In the genomic region with DNA sequence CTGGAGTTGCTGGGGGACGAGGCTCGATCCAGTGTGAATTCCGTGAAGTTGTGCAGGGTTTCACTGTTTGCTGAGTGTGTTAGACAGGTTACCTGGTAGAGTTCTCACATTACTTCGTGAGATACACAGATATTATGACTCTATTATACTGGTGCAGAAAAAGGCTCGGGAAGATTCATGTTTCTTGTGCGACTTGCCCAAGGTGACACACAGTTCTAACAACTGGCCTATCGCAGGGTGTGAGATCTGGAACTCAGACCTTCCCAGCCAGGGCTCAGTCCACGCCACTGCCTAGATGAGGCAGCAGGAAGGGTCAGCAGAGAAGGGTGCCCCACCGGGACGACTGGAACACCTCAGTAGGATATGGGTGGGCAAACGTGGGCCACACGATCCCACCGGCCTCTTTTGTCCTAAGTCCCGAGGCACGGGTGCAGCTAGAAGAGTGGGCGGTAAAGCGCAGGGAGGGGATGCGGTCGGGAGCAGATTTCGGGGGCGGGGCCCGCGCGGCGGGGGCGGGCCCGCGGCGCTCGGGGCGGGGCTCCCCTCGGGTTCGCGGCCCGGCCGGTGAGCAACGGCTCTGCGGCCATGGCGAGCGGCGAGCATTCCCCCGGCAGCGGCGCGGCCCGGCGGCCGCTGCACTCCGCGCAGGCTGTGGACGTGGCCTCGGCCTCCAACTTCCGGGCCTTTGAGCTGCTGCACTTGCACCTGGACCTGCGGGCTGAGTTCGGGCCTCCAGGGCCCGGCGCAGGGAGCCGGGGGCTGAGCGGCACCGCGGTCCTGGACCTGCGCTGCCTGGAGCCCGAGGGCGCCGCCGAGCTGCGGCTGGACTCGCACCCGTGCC, we compare ENCODE assay signal across 8 cellular contexts. TPM values are rescaled to one million over a fixed set of nuclear protein-coding genes. Genes with fewer than 3 reads are reported as not detected.
DNase-seq lines count a peak whose midpoint lies in the region; ATAC-seq and TF ChIP-seq lines count a peak whose summit lies in the region.

A gene with protein sequence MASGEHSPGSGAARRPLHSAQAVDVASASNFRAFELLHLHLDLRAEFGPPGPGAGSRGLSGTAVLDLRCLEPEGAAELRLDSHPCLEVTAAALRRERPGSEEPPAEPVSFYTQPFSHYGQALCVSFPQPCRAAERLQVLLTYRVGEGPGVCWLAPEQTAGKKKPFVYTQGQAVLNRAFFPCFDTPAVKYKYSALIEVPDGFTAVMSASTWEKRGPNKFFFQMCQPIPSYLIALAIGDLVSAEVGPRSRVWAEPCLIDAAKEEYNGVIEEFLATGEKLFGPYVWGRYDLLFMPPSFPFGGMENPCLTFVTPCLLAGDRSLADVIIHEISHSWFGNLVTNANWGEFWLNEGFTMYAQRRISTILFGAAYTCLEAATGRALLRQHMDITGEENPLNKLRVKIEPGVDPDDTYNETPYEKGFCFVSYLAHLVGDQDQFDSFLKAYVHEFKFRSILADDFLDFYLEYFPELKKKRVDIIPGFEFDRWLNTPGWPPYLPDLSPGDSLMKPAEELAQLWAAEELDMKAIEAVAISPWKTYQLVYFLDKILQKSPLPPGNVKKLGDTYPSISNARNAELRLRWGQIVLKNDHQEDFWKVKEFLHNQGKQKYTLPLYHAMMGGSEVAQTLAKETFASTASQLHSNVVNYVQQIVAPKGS (plus strand): TSS at position 567 of the 841 bp plus-strand sequence. CDS start 19 bp downstream, at position 586.

- ATAC-seq in HG03064 (IDR thresholded peaks at IDR 0.05; ENCODE audit: low read depth, unreplicated experiment), result peak; percentile 77
- peak; percentile 86 for ATAC-seq in activated CD8-positive, alpha-beta memory T cell treated with anti-CD3 and anti-CD28 coated beads, Interleukin-2, amount 10 ng/mL, durations not matched to agents 7 days and 5 days

- peak; percentile 64 for DNase-seq in AG10803 (ENCODE audit: low read depth)
- peak; percentile 52 for DNase-seq in NCI-H774 (lab: John Stamatoyannopoulos, UW)
- peak; percentile 75 for DNase-seq in activated CD8-positive, alpha-beta memory T cell treated with anti-CD3 and anti-CD28 coated beads, Interleukin-2, amount 10 ng/mL, durations not matched to agents 7 days and 5 days
- DNase-seq in endodermal cell, result peak; percentile 87
- DNase-seq in mesothelial cell of epicardium (ENCODE audit: low spot score in 2 of 2, unreplicated experiment in 2 of 2), result peak; percentile 56 to 78
- peak; percentile 64 to 71 for DNase-seq in stimulated activated CD8-positive, alpha-beta memory T cell treated with anti-CD3 and anti-CD28 coated beads, Interleukin-15, amount 100 ng/mL, for 48 hours (ENCODE audit: low read depth in 2 of 2)

- CTCF ChIA-PET in activated CD8-positive, alpha-beta memory T cell treated with anti-CD3 and anti-CD28 coated beads, Interleukin-2, amount 10 ng/mL, durations not matched to agents 7 days and 5 days (lab: Charles Lee), result interaction anchor here (1.0 to 9.1 kb wide), 6 partner anchors 9 to 469 kb away, joined by 3 to 48 read pairs (median 4); a partner anchor contains a TSS

- peak within 1 kb of the TSS; percentile 88 for H3K27ac Mint-ChIP-seq in activated CD8-positive, alpha-beta memory T cell treated with anti-CD3 and anti-CD28 coated beads, Interleukin-2, amount 10 ng/mL, durations not matched to agents 7 days and 5 days
- H3K27ac Mint-ChIP-seq in endodermal cell, result peak within 1 kb of the TSS; percentile 80
- peak within 1 kb of the TSS; percentile 98 for H3K27ac Mint-ChIP-seq in mesothelial cell of epicardium

- 8 to 25% methylated on average over 22 to 69 of the region's 69 CpGs for WGBS in endodermal cell (ENCODE audit: insufficient coverage in 1 of 2, insufficient read length in 1 of 2), 2 experiments

- H3K36me3 Mint-ChIP-seq in activated CD8-positive, alpha-beta memory T cell treated with anti-CD3 and anti-CD28 coated beads, Interleukin-2, amount 10 ng/mL, durations not matched to agents 7 days and 5 days, result peaks cover 2% of the 10 kb centered on the region
- H3K36me3 Mint-ChIP-seq in endodermal cell (ENCODE audit: low read depth) (peaks cover 4% of the 10 kb centered on the region), mesothelial cell of epicardium (no peaks in the 10 kb centered on the region)

- no peaks in the 10 kb centered on the region for H3K9me3 Mint-ChIP-seq in activated CD8-positive, alpha-beta memory T cell treated with anti-CD3 and anti-CD28 coated beads, Interleukin-2, amount 10 ng/mL, durations not matched to agents 7 days and 5 days (ENCODE audit: low read depth)
- no peaks in the 10 kb centered on the region for H3K9me3 Mint-ChIP-seq in endodermal cell
- no peaks in the 10 kb centered on the region for H3K9me3 Mint-ChIP-seq in mesothelial cell of epicardium

- H3K9ac ChIP-seq in endodermal cell (ENCODE audit: extremely low read depth, low read length, poor library complexity, severe bottlenecking), result peak within 1 kb of the TSS; percentile 66

- no peaks in the 10 kb centered on the region for H3K9me3 ChIP-seq in endodermal cell (ENCODE audit: control insufficient read depth, low read length)

- peak; percentile 68 for TF ChIP-seq POLR2A in GM18526 (IDR thresholded peaks at IDR 0.05; ENCODE audit: extremely low read depth, insufficient read length)

- no peaks in the 10 kb centered on the region for H3K4me1 ChIP-seq in endodermal cell (ENCODE audit: control insufficient read depth, insufficient read depth, low read length)

- H3K27ac ChIP-seq in endodermal cell (ENCODE audit: low read depth, low read length), result peak within 1 kb of the TSS; percentile 60

- TF ChIP-seq CTCF in AG10803 (conservative IDR thresholded peaks at IDR 0.05; ENCODE audit: low read length) (no peak), endodermal cell (conservative IDR thresholded peaks at IDR 0.05) (no peak), mesothelial cell of epicardium (IDR thresholded peaks at IDR 0.05; ENCODE audit: unreplicated experiment) (no peak)

- H3K27me3 ChIP-seq in endodermal cell (ENCODE audit: control insufficient read depth, insufficient read depth, low read length, poor library complexity, severe bottlenecking), result no peaks in the 10 kb centered on the region

- peak within 1 kb of the TSS; percentile 94 for H3K4me3 Mint-ChIP-seq in activated CD8-positive, alpha-beta memory T cell treated with anti-CD3 and anti-CD28 coated beads, Interleukin-2, amount 10 ng/mL, durations not matched to agents 7 days and 5 days
- H3K4me3 Mint-ChIP-seq in endodermal cell, result peak within 1 kb of the TSS; percentile 77
- peak within 1 kb of the TSS; percentile 97 for H3K4me3 Mint-ChIP-seq in mesothelial cell of epicardium

- peak within 1 kb of the TSS; percentile 70 for H3K4me3 ChIP-seq in AG10803 (ENCODE audit: low read length)
- H3K4me3 ChIP-seq in endodermal cell (ENCODE audit: low read length), result peak within 1 kb of the TSS; percentile 86

- no peaks in the 10 kb centered on the region for H3K36me3 ChIP-seq in endodermal cell (ENCODE audit: control insufficient read depth, insufficient read depth, low read length)

- H3K4me1 Mint-ChIP-seq in activated CD8-positive, alpha-beta memory T cell treated with anti-CD3 and anti-CD28 coated beads, Interleukin-2, amount 10 ng/mL, durations not matched to agents 7 days and 5 days, result peaks cover 19% of the 10 kb centered on the region
- H3K4me1 Mint-ChIP-seq in endodermal cell (peaks cover 6% of the 10 kb centered on the region), mesothelial cell of epicardium (peaks cover 41% of the 10 kb centered on the region)

- H3K27me3 Mint-ChIP-seq in activated CD8-positive, alpha-beta memory T cell treated with anti-CD3 and anti-CD28 coated beads, Interleukin-2, amount 10 ng/mL, durations not matched to agents 7 days and 5 days, result peaks cover 9% of the 10 kb centered on the region
- peaks cover 16% of the 10 kb centered on the region for H3K27me3 Mint-ChIP-seq in endodermal cell (ENCODE audit: insufficient read depth)
- H3K27me3 Mint-ChIP-seq in mesothelial cell of epicardium (ENCODE audit: low read depth), result no peaks in the 10 kb centered on the region

RNA-seq across cellular contexts. Expression of the gene that starts here (rescaled TPM):
- 10 to 100 TPM; 38.3 to 40.4 TPM for total RNA-seq in activated CD8-positive, alpha-beta memory T cell treated with anti-CD3 and anti-CD28 coated beads, Interleukin-2, amount 10 ng/mL, durations not matched to agents 7 days and 5 days
- total RNA-seq in endodermal cell (10 to 100 TPM; 46.6 to 73.5 TPM), mesothelial cell of epicardium (76.6 to 84.3 TPM (median 79.3 TPM) in 3 replicates)
- 46.5 TPM for polyA plus RNA-seq in endodermal cell (2013, experiment 1 of 2)
- 49.5 TPM for polyA plus RNA-seq in endodermal cell (2013, experiment 2 of 2)

Comparison
In these comparisons a context has a peak if more than half of its experiments do, and no peak if none do; other contexts are left out.
1. Peak in every context shown above with its lines: DNase-seq, ATAC-seq, H3K4me3 ChIP-seq and H3K27ac ChIP-seq.